Comparison of ENCODE assay signal across 14 cellular contexts in the genomic region with DNA sequence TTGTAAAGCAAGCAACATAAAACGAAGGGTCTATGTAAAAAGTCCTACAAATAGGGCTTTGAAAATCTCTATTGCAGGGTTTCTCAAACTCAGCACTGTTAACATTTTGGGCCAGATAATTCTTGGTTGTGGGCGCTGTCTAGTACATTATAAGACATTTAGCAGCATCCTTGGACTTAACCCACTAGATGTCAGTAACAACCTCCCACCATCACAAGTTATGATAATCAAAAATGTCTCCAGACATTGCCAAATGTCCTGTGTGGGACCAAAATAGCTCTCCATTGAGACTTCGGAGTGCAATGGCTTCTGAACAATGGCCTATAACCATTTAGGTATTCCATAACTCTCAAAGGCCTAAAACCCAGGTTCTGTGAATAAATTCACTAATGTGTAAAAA. TPM values are rescaled to one million over a fixed set of nuclear protein-coding genes. Genes with fewer than 3 reads are reported as not detected.
DNase-seq lines count a peak whose midpoint lies in the region; ATAC-seq, FAIRE-seq and TF ChIP-seq lines count a peak whose summit lies in the region.
"Had no signal": no experiment of that assay in that cellular context is flagged by ENCODE, and none has a peak within 500 bp of the region (broad histone marks: within the 10 kb centered on the region; RNA-seq: fewer than 3 reads in every experiment).

No MANE protein-coding gene starts in this region.

- H3K9me3 ChIP-seq in osteoblast (ENCODE audit: low read depth, low read length) (no peaks in the 10 kb centered on the region), upper lobe of right lung (no peaks in the 10 kb centered on the region)
- H3K9me3 ChIP-seq: breast epithelium had no signal

- no peak overlapping the region for H3K4me3 ChIP-seq in osteoblast (ENCODE audit: insufficient read depth, low read length)
- H3K4me3 ChIP-seq in upper lobe of right lung = no peak overlapping the region
- H3K4me3 ChIP-seq: breast epithelium had no signal

- in situ Hi-C loops in SK-MEL-5 (cut with HindIII; ENCODE audit: low pct_unique_long_range_greater_than_20kb, low sequenced_read_pairs) = no loop called here

- H2AFZ ChIP-seq in osteoblast (ENCODE audit: low read length) = no peak overlapping the region

- H3K36me3 ChIP-seq in osteoblast (ENCODE audit: insufficient read depth, low read length) (no peaks in the 10 kb centered on the region), upper lobe of right lung (no peaks in the 10 kb centered on the region)
- H3K36me3 ChIP-seq: breast epithelium had no signal

- H3K27me3 ChIP-seq in osteoblast (ENCODE audit: insufficient read depth, low read length) = no peaks in the 10 kb centered on the region
- no peaks in the 10 kb centered on the region for H3K27me3 ChIP-seq in upper lobe of right lung
- H3K27me3 ChIP-seq: breast epithelium had no signal

- no peak overlapping the region for H3K4me2 ChIP-seq in osteoblast (ENCODE audit: insufficient read depth, low read length)

- FAIRE-seq in HTR-8/SVneo (lab: Jason Lieb, UNC) = peak; percentile 98

- intact Hi-C loops in upper lobe of right lung (cut with DNase I) = loop anchor here (10.0 kb wide), 2 partner anchors 123 to 223 kb away; no protein-coding TSS in a partner anchor

- H3K79me2 ChIP-seq in osteoblast (ENCODE audit: insufficient read depth, low read length) = no peaks in the 10 kb centered on the region

- H3K27ac ChIP-seq in osteoblast (ENCODE audit: low read depth, low read length) = no peak overlapping the region
- H3K27ac ChIP-seq in upper lobe of right lung = no peak overlapping the region
- H3K27ac ChIP-seq: breast epithelium had no signal

- peaks cover 2% of the 10 kb centered on the region for H3K4me1 ChIP-seq in osteoblast (ENCODE audit: insufficient read depth, low read length)
- H3K4me1 ChIP-seq in upper lobe of right lung = peaks cover 6% of the 10 kb centered on the region
- H3K4me1 ChIP-seq: breast epithelium had no signal

- DNase-seq in NCI-H82 (lab: John Stamatoyannopoulos, UW) (peak; percentile 16), NCI-H82 treated with DMSO at 0.1 percent for 48 hours (lab: John Stamatoyannopoulos, UW; ENCODE audit: unreplicated experiment) (no peak), HTR-8/SVneo (ENCODE audit: insufficient read length, low spot score) (no peak), SK-MEL-5 (ENCODE audit: low read depth, low spot score) (peak; percentile 71), osteoblast (ENCODE audit: insufficient read length, low spot score, missing footprints) (no peak), SIG-M5 treated with dmso at 0.1 percent for 504 hours (lab: John Stamatoyannopoulos, UW; ENCODE audit: unreplicated experiment) (no peak), upper lobe of right lung (no peak), cerebellum (ENCODE audit: low spot score) (no peak)
- DNase-seq: activated T-cell treated with anti-CD3 and anti-CD28 coated beads for 4 hours, head of caudate nucleus, NCI-H1694, T-helper 1 cell had no signal

- no peak for ATAC-seq in upper lobe of right lung
- ATAC-seq: stimulated activated memory B cell treated with anti-CD40 and anti-IgM and Interleukin-4, amounts not matched to agents 10 μg/mL and 1 μg/mL and 100 μg/mL, for 72 hours had no signal

- TF ChIP-seq CTCF in osteoblast (IDR thresholded peaks at IDR 0.05; ENCODE audit: extremely low read depth, low read depth, low read length) = peak; percentile 15
- TF ChIP-seq CTCF in upper lobe of right lung (IDR thresholded peaks at IDR 0.05) = no peak

- no peaks in the 10 kb centered on the region for H4K20me1 ChIP-seq in osteoblast (ENCODE audit: insufficient read depth, low read length)

RNA-seq across cellular contexts. Expression of a gene that starts 22.9 kb away (rescaled TPM):
- 103 and 110 TPM in 2 replicates for total RNA-seq in SK-MEL-5 (2014; rRNA removed; shearing (Covaris generic))
- 80.0 and 104 TPM in 2 replicates for polyA plus RNA-seq in SK-MEL-5 (2015; cell fraction: cytosol; rRNA removed)
- polyA plus RNA-seq in SK-MEL-5 (2015; cell fraction: nucleus; rRNA removed) = 9.2 and 11.8 TPM in 2 replicates
- total RNA-seq in osteoblast (52.5 and 66.6 TPM in 2 replicates), upper lobe of right lung (69.3 TPM), cerebellum (48.2 TPM)

Comparison
In these comparisons a context has a peak if more than half of its experiments do, and no peak if none do; other contexts are left out.
1. DNase-seq: peak in NCI-H82 (single experiment) and SK-MEL-5 (single experiment); none in NCI-H82 treated with DMSO at 0.1 percent for 48 hours (single experiment), HTR-8/SVneo (single experiment), osteoblast (single experiment), SIG-M5 treated with dmso at 0.1 percent for 504 hours (single experiment), upper lobe of right lung (single experiment) and cerebellum (single experiment).